24 cellular contexts compared by ENCODE assay signal in genomic region chr11:21427750-21428149, GRCh38.
"Had no signal": no experiment of that assay in that cellular context is flagged by ENCODE, and none has a peak within 500 bp of the region (broad histone marks: within the 10 kb centered on the region; RNA-seq: fewer than 3 reads in every experiment).

No MANE protein-coding gene starts in this region.

- H3K4me1 ChIP-seq: left ventricle myocardium inferior, stomach, testis, thyroid gland, transverse colon, upper lobe of right lung had no signal

- H3K27me3 ChIP-seq: ovary, stomach, testis, thyroid gland, transverse colon, upper lobe of right lung had no signal

- ATAC-seq: mucosa of descending colon; naive thymus-derived CD4-positive, alpha-beta T cell; natural killer cell treated with Interleukin-12 subunit alpha and Interleukin-12 subunit beta and Interleukin-15 and Interleukin-18, amount 100 ng/mL, for 72 hours; right cardiac atrium; sciatic nerve; stimulated activated naive B cell treated with anti-CD40 and anti-IgM and Interleukin-4, amounts not matched to agents 10 μg/mL and 1 μg/mL and 100 μg/mL, for 72 hours; stimulated activated naive CD8-positive, alpha-beta T cell treated with anti-CD3 and anti-CD28 coated beads, Interleukin-15, Interleukin-2, amounts not matched to agents 100 U/mL and 50 U/mL, for 24 hours; upper lobe of right lung had no signal

- H3K4me3 ChIP-seq: left ventricle myocardium inferior, mucosa of descending colon, ovary, skin epidermis, stomach, testis, thyroid gland, transverse colon, upper lobe of right lung had no signal

- H3K27ac ChIP-seq: left ventricle myocardium inferior, ovary, skin epidermis, stomach, testis, thyroid gland, transverse colon, upper lobe of right lung had no signal

- H3K9me3 ChIP-seq: left ventricle myocardium inferior, ovary, stomach, testis, thyroid gland, transverse colon, upper lobe of right lung had no signal

- DNase-seq: hypothalamus; immature natural killer cell; kidney; left ventricle myocardium inferior; midbrain; mucosa of descending colon; naive thymus-derived CD4-positive, alpha-beta T cell; ovary; retina; right cardiac atrium; stimulated activated CD4-positive, alpha-beta T cell treated with anti-CD3 and anti-CD28 coated beads, Interleukin-12 subunit alpha, Interleukin-12 subunit beta, amount 100 ng/mL, for 4 hours; stimulated activated CD4-positive, alpha-beta T cell treated with anti-CD3 and anti-CD28 coated beads, Interleukin-15, amount 100 ng/mL, for 24 hours; stimulated activated CD4-positive, alpha-beta T cell treated with anti-CD3 and anti-CD28 coated beads, Interleukin-2, amount 100 ng/mL, for 24 hours; stimulated activated CD4-positive, alpha-beta T cell treated with anti-CD3 and anti-CD28 coated beads, Interleukin-4, amount 100 ng/mL, for 1 hour; stimulated activated naive B cell treated with anti-CD40 and anti-IgM and Interleukin-4, amounts not matched to agents 10 μg/mL and 1 μg/mL and 100 μg/mL, for 72 hours; stimulated activated naive CD8-positive, alpha-beta T cell treated with anti-CD3 and anti-CD28 coated beads, Interleukin-15, Interleukin-2, amounts not matched to agents 100 U/mL and 50 U/mL, for 24 hours; stomach; testis; thyroid gland; transverse colon; upper lobe of right lung had no signal

- H3K36me3 ChIP-seq: left ventricle myocardium inferior, ovary, stomach, thyroid gland, transverse colon, upper lobe of right lung had no signal
